ENCODE assay signal across 8 cellular contexts in genomic region chr12:101876861-101877815, GRCh38. TPM values are rescaled to one million over a fixed set of nuclear protein-coding genes. Genes with fewer than 3 reads are reported as not detected.
DNase-seq lines count a peak whose midpoint lies in the region; ATAC-seq and TF ChIP-seq lines count a peak whose summit lies in the region.

Gene DRAM1, plus strand, starts transcription at chr12:101877580. Its CDS starts 210 bp downstream, at chr12:101877790.

- H3K27ac ChIP-seq in CD4-positive, alpha-beta memory T cell (ENCODE audit: low read depth, low read length): peak within 1 kb of the TSS; percentile 78
- peak within 1 kb of the TSS; percentile 84 for H3K27ac ChIP-seq in OCI-LY3 (ENCODE audit: low read length)
- peak within 1 kb of the TSS; percentile 95 for H3K27ac ChIP-seq in muscle layer of colon (ENCODE audit: low read depth, low read length)

- H4K20me1 ChIP-seq in OCI-LY3 (ENCODE audit: insufficient read depth, low read length): peaks cover 11% of the 10 kb centered on the region; the same call in 1 of the 2 replicates

- peak; percentile 43 for TF ChIP-seq CTCF in OCI-LY3 (IDR thresholded peaks at IDR 0.05; ENCODE audit: low read depth, low read length)

- no peaks in the 10 kb centered on the region for H3K27me3 ChIP-seq in CD4-positive, alpha-beta memory T cell (ENCODE audit: insufficient read depth, low read length)
- H3K27me3 ChIP-seq in OCI-LY3 (ENCODE audit: low read depth, low read length) (no peaks in the 10 kb centered on the region), muscle layer of colon (ENCODE audit: control insufficient read depth in 1 of 2, insufficient read depth in 2 of 2, low read length in 2 of 2) (no peaks in the 10 kb centered on the region)

- H3K4me2 ChIP-seq in OCI-LY3 (ENCODE audit: low read length): peak within 1 kb of the TSS; percentile 92

- peak within 1 kb of the TSS; percentile 83 to 95 (median 90) for H3K4me3 Mint-ChIP-seq in CD4-positive, alpha-beta memory T cell

- no peaks in the 10 kb centered on the region for H3K9me3 ChIP-seq in CD4-positive, alpha-beta memory T cell (ENCODE audit: control insufficient read depth in 1 of 2, low read length in 2 of 2)
- no peaks in the 10 kb centered on the region for H3K9me3 ChIP-seq in OCI-LY3 (ENCODE audit: insufficient read depth, low read length)
- H3K9me3 ChIP-seq in muscle layer of colon (ENCODE audit: low read length): no peaks in the 10 kb centered on the region

- peaks cover 0 to 3% (median 0%) of the 10 kb centered on the region in 8 donors for H3K9me3 Mint-ChIP-seq in CD4-positive, alpha-beta memory T cell

- POLR2A ChIA-PET in CD4-positive, alpha-beta memory T cell (lab: Charles Lee; ENCODE audit: partially characterized antibody): interaction anchor here (0.7 to 2.2 kb wide), 6 partner anchors 14 to 184 kb away, joined by 3 to 8 read pairs (median 3); partner anchors contain the start of genes GNPTAB and WASHC3

- H3K4me1 ChIP-seq in CD4-positive, alpha-beta memory T cell (ENCODE audit: insufficient read depth, low read length): peaks cover 14% of the 10 kb centered on the region
- H3K4me1 ChIP-seq in OCI-LY3 (ENCODE audit: low read length) (peaks cover 50% of the 10 kb centered on the region), muscle layer of colon (ENCODE audit: insufficient read depth, low read length) (peaks cover 4% of the 10 kb centered on the region)

- H3K36me3 ChIP-seq in CD4-positive, alpha-beta memory T cell (ENCODE audit: insufficient read depth, low read length): no peaks in the 10 kb centered on the region
- H3K36me3 ChIP-seq in OCI-LY3 (replicated peaks; ENCODE audit: low read depth, low read length) (peaks cover 26% of the 10 kb centered on the region), muscle layer of colon (ENCODE audit: insufficient read depth, low read length) (no peaks in the 10 kb centered on the region)

- H2AFZ ChIP-seq in OCI-LY3 (ENCODE audit: low read depth, low read length): no peak within 1 kb of the TSS

- ATAC-seq in HG03432 (IDR thresholded peaks at IDR 0.05; ENCODE audit: unreplicated experiment) (peak; percentile 90), esophagus mucosa (peak; percentile 98)

- DNase-seq in CD4-positive, alpha-beta memory T cell: peak; percentile 66 to 74 (median 69)
- DNase-seq in GM19238 (ENCODE audit: insufficient read length, low spot score): peak; percentile 64
- DNase-seq in activated T-cell treated with anti-CD3 and anti-CD28 coated beads, Interleukin-2, amount 50 U/mL, for 48 hours: peak; percentile 78 to 84
- peak; percentile 45 to 50 for DNase-seq in stimulated activated CD8-positive, alpha-beta memory T cell treated with anti-CD3 and anti-CD28 coated beads, Interleukin-7, amount 100 ng/mL, for 1 hour (ENCODE audit: low read depth in 2 of 2)

- H3K79me2 ChIP-seq in OCI-LY3 (ENCODE audit: low read length): peaks cover 50% of the 10 kb centered on the region

- H3K27ac Mint-ChIP-seq in CD4-positive, alpha-beta memory T cell: peak within 1 kb of the TSS; percentile 79 to 93 (median 89)

- H3K4me3 ChIP-seq in CD4-positive, alpha-beta memory T cell (ENCODE audit: low read length in 2 of 2): peak within 1 kb of the TSS; percentile 58 to 60
- H3K4me3 ChIP-seq in OCI-LY3 (ENCODE audit: low read length): peak within 1 kb of the TSS; percentile 84
- peak within 1 kb of the TSS; percentile 67 to 93 for H3K4me3 ChIP-seq in muscle layer of colon (ENCODE audit: low read depth in 1 of 2, low read length in 2 of 2)

- peak within 1 kb of the TSS; percentile 96 for H3K9ac ChIP-seq in OCI-LY3 (ENCODE audit: low read length)
- peak within 1 kb of the TSS; percentile 81 for H3K9ac ChIP-seq in muscle layer of colon (ENCODE audit: low read length)

- peaks cover 0 to 8% of the 10 kb centered on the region in 2 donors for H3K36me3 Mint-ChIP-seq in CD4-positive, alpha-beta memory T cell

- CTCF ChIA-PET in CD4-positive, alpha-beta memory T cell (lab: Charles Lee; ENCODE audit: partially characterized antibody): interaction anchor here (1.3 kb wide), 1 partner anchor 103 kb away, joined by 4 read pairs; no protein-coding TSS in a partner anchor

- peaks cover 7 to 13% (median 13%) of the 10 kb centered on the region in 4 donors for H3K4me1 Mint-ChIP-seq in CD4-positive, alpha-beta memory T cell

- intact Hi-C loops in CD4-positive, alpha-beta memory T cell (cut with micrococcal nuclease): loop anchor here (1.0 to 5.0 kb wide), 3 partner anchors 46 to 185 kb away; partner anchors contain the start of genes CHPT1 and GNPTAB

- H3K27me3 Mint-ChIP-seq in CD4-positive, alpha-beta memory T cell: no peaks in the 10 kb centered on the region

RNA-seq across cellular contexts. Expression of gene DRAM1, which starts in this region (rescaled TPM):
- total RNA-seq in CD4-positive, alpha-beta memory T cell: 1 to 10 TPM; 2.3 to 2.7 TPM
- polyA plus RNA-seq in CD4-positive, alpha-beta memory T cell: 1 to 10 TPM in 1 of 2 donors, under 1 TPM in 1; 0.83 to 2.8 TPM
- 3.0 TPM for total RNA-seq in esophagus mucosa

Comparison
In these comparisons a context has a peak if more than half of its experiments do, and no peak if none do; other contexts are left out.
1. Peak in every context shown above with its lines: DNase-seq, ATAC-seq, H3K4me3 ChIP-seq and H3K27ac ChIP-seq.